ENCODE assay signal across 11 cellular contexts in genomic region chr3:149886957-149887356, GRCh38.
"Had no signal": no experiment of that assay in that cellular context is flagged by ENCODE, and none has a peak within 500 bp of the region (broad histone marks: within the 10 kb centered on the region; RNA-seq: fewer than 3 reads in every experiment).

No MANE protein-coding gene starts in this region.

- H3K27ac Mint-ChIP-seq: activated CD4-positive, alpha-beta memory T cell treated with anti-CD3 and anti-CD28 coated beads, Interleukin-2, amount 10 ng/mL, durations not matched to agents 7 days and 5 days; activated naive CD8-positive, alpha-beta T cell; memory B cell; nephron; T-helper 2 cell treated with Interferon-gamma antibody and Interleukin-4, amounts not matched to agents 5 μg/mL and 100 μg/mL, for 36 hours had no signal

- H3K4me3 Mint-ChIP-seq: activated CD4-positive, alpha-beta memory T cell treated with anti-CD3 and anti-CD28 coated beads, Interleukin-2, amount 10 ng/mL, durations not matched to agents 7 days and 5 days; activated naive CD8-positive, alpha-beta T cell; memory B cell; nephron; T-helper 2 cell treated with Interferon-gamma antibody and Interleukin-4, amounts not matched to agents 5 μg/mL and 100 μg/mL, for 36 hours had no signal

- H3K27me3 Mint-ChIP-seq: activated CD4-positive, alpha-beta memory T cell treated with anti-CD3 and anti-CD28 coated beads, Interleukin-2, amount 10 ng/mL, durations not matched to agents 7 days and 5 days; activated naive CD8-positive, alpha-beta T cell; memory B cell had no signal

- H3K9me3 ChIP-seq: sigmoid colon had no signal

- H3K4me3 ChIP-seq: sigmoid colon had no signal

- H3K27me3 ChIP-seq: sigmoid colon had no signal

- H3K4me1 Mint-ChIP-seq: nephron had no signal

- H3K27ac ChIP-seq: sigmoid colon had no signal

- DNase-seq: activated CD4-positive, alpha-beta memory T cell treated with anti-CD3 and anti-CD28 coated beads, Interleukin-2, amount 10 ng/mL, durations not matched to agents 7 days and 5 days; activated gamma-delta T cell; activated T-cell treated with anti-CD3 and anti-CD28 coated beads, Interleukin-2, amount 50 U/mL, for 48 hours; cerebellar nuclear complex; dermis blood vessel endothelial cell; sigmoid colon; stimulated activated naive CD4-positive, alpha-beta T cell treated with Interleukin-2 at 50 U/mL for 16 hours had no signal
